In genomic region chr17:67245073-67245693, GRCh38 we compare ENCODE assay signal across 1 cellular context.
TF ChIP-seq lines count a peak whose summit lies in the region.

Gene HELZ, minus strand, starts transcription at chr17:67245196. Its CDS starts 26,392 bp downstream, at chr17:67218804.

TF ChIP-seq in HepG2, 621 proteins besides CTCF, POLR2A, EP300 and RAD21 (continued from another document and continues in another):
- TF ChIP-seq ZNF646 (CRISPR knock-in tag; IDR thresholded peaks at IDR 0.05): no peak; the same call in 1 of the 2 replicates
- no peak for TF ChIP-seq ONECUT2 (CRISPR knock-in tag; IDR thresholded peaks at IDR 0.05)
- TF ChIP-seq ZNF619 (CRISPR knock-in tag; IDR thresholded peaks at IDR 0.05): 0 out of 2 replicates have a peak, but pooled peaks have one; percentile 17
- peak; percentile 13; the same call in 1 of the 2 replicates for TF ChIP-seq ZNF205 (CRISPR knock-in tag; IDR thresholded peaks at IDR 0.05)
- TF ChIP-seq ZNF704 (CRISPR knock-in tag; IDR thresholded peaks at IDR 0.05; ENCODE audit: borderline replicate concordance): peak; percentile 88; the same call in 1 of the 2 replicates
- no peak for TF ChIP-seq ZNF614 (CRISPR knock-in tag; IDR thresholded peaks at IDR 0.05; ENCODE audit: borderline replicate concordance)
- no peak for TF ChIP-seq ZNF468 (CRISPR knock-in tag; IDR thresholded peaks at IDR 0.05)
- no peak for TF ChIP-seq DDIT3 (CRISPR knock-in tag; IDR thresholded peaks at IDR 0.05)
- TF ChIP-seq ZNF101 (CRISPR knock-in tag; IDR thresholded peaks at IDR 0.05; ENCODE audit: borderline replicate concordance, low read depth): no peak
- peak; percentile 9; the same call in 1 of the 2 replicates for TF ChIP-seq MEIS2 (CRISPR knock-in tag; IDR thresholded peaks at IDR 0.05)
- no peak for TF ChIP-seq ZNF24 (IDR thresholded peaks at IDR 0.05)
- no peak for TF ChIP-seq ZNF484 (CRISPR knock-in tag; IDR thresholded peaks at IDR 0.05; ENCODE audit: borderline replicate concordance, low read depth)
- TF ChIP-seq ZFP36L2 (CRISPR knock-in tag; IDR thresholded peaks at IDR 0.05): no peak
- no peak for TF ChIP-seq ZKSCAN1 (IDR thresholded peaks at IDR 0.05; ENCODE audit: low read length)
- TF ChIP-seq SNAI1 (CRISPR knock-in tag; IDR thresholded peaks at IDR 0.05; ENCODE audit: borderline replicate concordance): peak; percentile 43
- TF ChIP-seq, protein P1, sequence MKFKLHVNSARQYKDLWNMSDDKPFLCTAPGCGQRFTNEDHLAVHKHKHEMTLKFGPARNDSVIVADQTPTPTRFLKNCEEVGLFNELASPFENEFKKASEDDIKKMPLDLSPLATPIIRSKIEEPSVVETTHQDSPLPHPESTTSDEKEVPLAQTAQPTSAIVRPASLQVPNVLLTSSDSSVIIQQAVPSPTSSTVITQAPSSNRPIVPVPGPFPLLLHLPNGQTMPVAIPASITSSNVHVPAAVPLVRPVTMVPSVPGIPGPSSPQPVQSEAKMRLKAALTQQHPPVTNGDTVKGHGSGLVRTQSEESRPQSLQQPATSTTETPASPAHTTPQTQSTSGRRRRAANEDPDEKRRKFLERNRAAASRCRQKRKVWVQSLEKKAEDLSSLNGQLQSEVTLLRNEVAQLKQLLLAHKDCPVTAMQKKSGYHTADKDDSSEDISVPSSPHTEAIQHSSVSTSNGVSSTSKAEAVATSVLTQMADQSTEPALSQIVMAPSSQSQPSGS (CRISPR knock-in tag; IDR thresholded peaks at IDR 0.05): no peak
- no peak for TF ChIP-seq ZSCAN25 (CRISPR knock-in tag; IDR thresholded peaks at IDR 0.05)
- TF ChIP-seq, protein P2, sequence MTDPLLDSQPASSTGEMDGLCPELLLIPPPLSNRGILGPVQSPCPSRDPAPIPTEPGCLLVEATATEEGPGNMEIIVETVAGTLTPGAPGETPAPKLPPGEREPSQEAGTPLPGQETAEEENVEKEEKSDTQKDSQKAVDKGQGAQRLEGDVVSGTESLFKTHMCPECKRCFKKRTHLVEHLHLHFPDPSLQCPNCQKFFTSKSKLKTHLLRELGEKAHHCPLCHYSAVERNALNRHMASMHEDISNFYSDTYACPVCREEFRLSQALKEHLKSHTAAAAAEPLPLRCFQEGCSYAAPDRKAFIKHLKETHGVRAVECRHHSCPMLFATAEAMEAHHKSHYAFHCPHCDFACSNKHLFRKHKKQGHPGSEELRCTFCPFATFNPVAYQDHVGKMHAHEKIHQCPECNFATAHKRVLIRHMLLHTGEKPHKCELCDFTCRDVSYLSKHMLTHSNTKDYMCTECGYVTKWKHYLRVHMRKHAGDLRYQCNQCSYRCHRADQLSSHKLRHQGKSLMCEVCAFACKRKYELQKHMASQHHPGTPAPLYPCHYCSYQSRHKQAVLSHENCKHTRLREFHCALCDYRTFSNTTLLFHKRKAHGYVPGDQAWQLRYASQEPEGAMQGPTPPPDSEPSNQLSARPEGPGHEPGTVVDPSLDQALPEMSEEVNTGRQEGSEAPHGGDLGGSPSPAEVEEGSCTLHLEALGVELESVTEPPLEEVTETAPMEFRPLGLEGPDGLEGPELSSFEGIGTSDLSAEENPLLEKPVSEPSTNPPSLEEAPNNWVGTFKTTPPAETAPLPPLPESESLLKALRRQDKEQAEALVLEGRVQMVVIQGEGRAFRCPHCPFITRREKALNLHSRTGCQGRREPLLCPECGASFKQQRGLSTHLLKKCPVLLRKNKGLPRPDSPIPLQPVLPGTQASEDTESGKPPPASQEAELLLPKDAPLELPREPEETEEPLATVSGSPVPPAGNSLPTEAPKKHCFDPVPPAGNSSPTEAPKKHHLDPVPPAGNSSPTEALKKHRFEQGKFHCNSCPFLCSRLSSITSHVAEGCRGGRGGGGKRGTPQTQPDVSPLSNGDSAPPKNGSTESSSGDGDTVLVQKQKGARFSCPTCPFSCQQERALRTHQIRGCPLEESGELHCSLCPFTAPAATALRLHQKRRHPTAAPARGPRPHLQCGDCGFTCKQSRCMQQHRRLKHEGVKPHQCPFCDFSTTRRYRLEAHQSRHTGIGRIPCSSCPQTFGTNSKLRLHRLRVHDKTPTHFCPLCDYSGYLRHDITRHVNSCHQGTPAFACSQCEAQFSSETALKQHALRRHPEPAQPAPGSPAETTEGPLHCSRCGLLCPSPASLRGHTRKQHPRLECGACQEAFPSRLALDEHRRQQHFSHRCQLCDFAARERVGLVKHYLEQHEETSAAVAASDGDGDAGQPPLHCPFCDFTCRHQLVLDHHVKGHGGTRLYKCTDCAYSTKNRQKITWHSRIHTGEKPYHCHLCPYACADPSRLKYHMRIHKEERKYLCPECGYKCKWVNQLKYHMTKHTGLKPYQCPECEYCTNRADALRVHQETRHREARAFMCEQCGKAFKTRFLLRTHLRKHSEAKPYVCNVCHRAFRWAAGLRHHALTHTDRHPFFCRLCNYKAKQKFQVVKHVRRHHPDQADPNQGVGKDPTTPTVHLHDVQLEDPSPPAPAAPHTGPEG (CRISPR knock-in tag; IDR thresholded peaks at IDR 0.05): no peak; the same call in 1 of the 2 replicates
- TF ChIP-seq ZNF124 (CRISPR knock-in tag; IDR thresholded peaks at IDR 0.05): 0 out of 2 replicates have a peak, but pooled peaks have one; percentile 45
- no peak for TF ChIP-seq MED8 (CRISPR knock-in tag; IDR thresholded peaks at IDR 0.05; ENCODE audit: insufficient replicate concordance)
- TF ChIP-seq EED (CRISPR knock-in tag; IDR thresholded peaks at IDR 0.05): no peak
- TF ChIP-seq HOMEZ (CRISPR knock-in tag; IDR thresholded peaks at IDR 0.05; ENCODE audit: low read depth): no peak
- no peak; the same call in 1 of the 2 replicates for TF ChIP-seq KDM6A (CRISPR knock-in tag; IDR thresholded peaks at IDR 0.05; ENCODE audit: low read depth)
- no peak for TF ChIP-seq ZNF251 (CRISPR knock-in tag; IDR thresholded peaks at IDR 0.05)
- TF ChIP-seq ZBTB21 (CRISPR knock-in tag; IDR thresholded peaks at IDR 0.05): no peak
- no peak for TF ChIP-seq SRF (IDR thresholded peaks at IDR 0.05; ENCODE audit: low read depth, low read length)
- TF ChIP-seq MAFG (CRISPR knock-in tag; IDR thresholded peaks at IDR 0.05): peak; percentile 59; the same call in 1 of the 2 replicates
- TF ChIP-seq, protein P3, sequence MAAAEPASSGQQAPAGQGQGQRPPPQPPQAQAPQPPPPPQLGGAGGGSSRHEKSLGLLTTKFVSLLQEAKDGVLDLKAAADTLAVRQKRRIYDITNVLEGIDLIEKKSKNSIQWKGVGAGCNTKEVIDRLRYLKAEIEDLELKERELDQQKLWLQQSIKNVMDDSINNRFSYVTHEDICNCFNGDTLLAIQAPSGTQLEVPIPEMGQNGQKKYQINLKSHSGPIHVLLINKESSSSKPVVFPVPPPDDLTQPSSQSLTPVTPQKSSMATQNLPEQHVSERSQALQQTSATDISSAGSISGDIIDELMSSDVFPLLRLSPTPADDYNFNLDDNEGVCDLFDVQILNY (CRISPR knock-in tag; conservative IDR thresholded peaks at IDR 0.05): no peak; the same call in 1 of the 2 replicates
- no peak for TF ChIP-seq SIX1 (CRISPR knock-in tag; IDR thresholded peaks at IDR 0.05; ENCODE audit: borderline replicate concordance)
- TF ChIP-seq TEAD3 (CRISPR knock-in tag; optimal IDR thresholded peaks at IDR 0.05; ENCODE audit: borderline replicate concordance): no peak
- TF ChIP-seq ZMYM3 (CRISPR knock-in tag; IDR thresholded peaks at IDR 0.05): no peak
- TF ChIP-seq ZNF512B (CRISPR knock-in tag; IDR thresholded peaks at IDR 0.05; ENCODE audit: borderline replicate concordance): no peak
- TF ChIP-seq CAMTA2 (CRISPR knock-in tag; IDR thresholded peaks at IDR 0.05; ENCODE audit: borderline replicate concordance): no peak
- no peak for TF ChIP-seq MYNN (CRISPR knock-in tag; IDR thresholded peaks at IDR 0.05; ENCODE audit: low read depth)
- TF ChIP-seq ZNF350 (CRISPR knock-in tag; IDR thresholded peaks at IDR 0.05; ENCODE audit: borderline replicate concordance, low read depth): peak; percentile 78; the same call in 1 of the 2 replicates
